In genomic region chr6:39891976-39892375, GRCh38 we compare ENCODE assay signal across 9 cellular contexts.
"Had no signal": no experiment of that assay in that cellular context is flagged by ENCODE, and none has a peak within 500 bp of the region (broad histone marks: within the 10 kb centered on the region; RNA-seq: fewer than 3 reads in every experiment).

No MANE protein-coding gene starts in this region.

- H3K27me3 ChIP-seq: neural progenitor cell had no signal

- H3K4me3 Mint-ChIP-seq: activated CD8-positive, alpha-beta T cell treated with anti-CD3 and anti-CD28 coated beads for 36 hours; brain; neural progenitor cell; type B pancreatic cell had no signal

- H3K4me2 ChIP-seq: neural progenitor cell had no signal

- H3K27me3 Mint-ChIP-seq: activated CD8-positive, alpha-beta T cell treated with anti-CD3 and anti-CD28 coated beads for 36 hours; brain; type B pancreatic cell had no signal

- H3K36me3 ChIP-seq: neural progenitor cell had no signal

- H3K79me2 ChIP-seq: parathyroid adenoma had no signal

- H3K27ac ChIP-seq: neural progenitor cell, parathyroid adenoma, skin epidermis had no signal

- H3K9me3 Mint-ChIP-seq: activated CD8-positive, alpha-beta T cell treated with anti-CD3 and anti-CD28 coated beads for 36 hours; brain; neural progenitor cell; type B pancreatic cell had no signal

- H3K27ac Mint-ChIP-seq: activated CD8-positive, alpha-beta T cell treated with anti-CD3 and anti-CD28 coated beads for 36 hours; brain; type B pancreatic cell had no signal

- H3K9ac ChIP-seq: neural progenitor cell, parathyroid adenoma had no signal

- DNase-seq: activated CD4-positive, alpha-beta T cell treated with anti-CD3 and anti-CD28 coated beads for 4 hours; activated CD8-positive, alpha-beta memory T cell treated with anti-CD3 and anti-CD28 coated beads, Interleukin-2, amount 50 U/mL, for 4 hours; activated naive CD4-positive, alpha-beta T cell treated with Interleukin-2 at 50 U/mL for 16 hours had no signal

- H3K36me3 Mint-ChIP-seq: brain, neural progenitor cell had no signal

- H3K4me1 ChIP-seq: neural progenitor cell, parathyroid adenoma had no signal

- H3K4me3 ChIP-seq: neural progenitor cell, skin epidermis had no signal

- H2AFZ ChIP-seq: neural progenitor cell, parathyroid adenoma had no signal
